27 cellular contexts compared by ENCODE assay signal in genomic region chr2:72361516-72361915, GRCh38.
"Had no signal": no experiment of that assay in that cellular context is flagged by ENCODE, and none has a peak within 500 bp of the region (broad histone marks: within the 10 kb centered on the region; RNA-seq: fewer than 3 reads in every experiment).

No MANE protein-coding gene starts in this region.

- ATAC-seq: activated CD4-positive, alpha-beta T cell treated with anti-CD3 and anti-CD28 coated beads for 36 hours; activated CD8-positive, alpha-beta memory T cell treated with anti-CD3 and anti-CD28 coated beads, Interleukin-2, amount 10 ng/mL, durations not matched to agents 7 days and 5 days; activated CD8-positive, alpha-beta T cell treated with anti-CD3 and anti-CD28 coated beads, Interleukin-2, amount 10 ng/mL, durations not matched to agents 7 days and 5 days; activated naive CD4-positive, alpha-beta T cell treated with anti-CD3 and anti-CD28 coated beads, Interleukin-2, amount 50 U/mL, for 72 hours; activated T-cell treated with anti-CD3 and anti-CD28 coated beads, Interleukin-2, amount 50 U/mL, for 72 hours; esophagus mucosa had no signal

- H3K9me3 ChIP-seq: ascending aorta, breast epithelium, colonic mucosa had no signal

- H3K4me3 Mint-ChIP-seq: activated CD4-positive, alpha-beta memory T cell treated with anti-CD3 and anti-CD28 coated beads for 36 hours; activated CD4-positive, alpha-beta T cell treated with anti-CD3 and anti-CD28 coated beads for 36 hours; activated CD4-positive, alpha-beta T cell treated with anti-CD3 and anti-CD28 coated beads, Interleukin-2, amount 10 ng/mL, durations not matched to agents 24 days and 14 days; activated CD8-positive, alpha-beta memory T cell treated with anti-CD3 and anti-CD28 coated beads, Interleukin-2, amount 10 ng/mL, durations not matched to agents 7 days and 5 days; activated CD8-positive, alpha-beta T cell treated with anti-CD3 and anti-CD28 coated beads, Interleukin-2, amount 10 ng/mL, durations not matched to agents 7 days and 5 days; activated naive CD4-positive, alpha-beta T cell treated with anti-CD3 and anti-CD28 coated beads, Interleukin-2, amount 10 ng/mL, durations not matched to agents 7 days and 5 days; activated naive CD8-positive, alpha-beta T cell treated with anti-CD3 and anti-CD28 coated beads, Interleukin-2, amount 10 ng/mL, durations not matched to agents 7 days and 5 days; activated T-cell treated with anti-CD3 and anti-CD28 coated beads, Interleukin-2, amount 50 U/mL, for 72 hours; brain had no signal

- H3K9me3 Mint-ChIP-seq: activated CD4-positive, alpha-beta memory T cell treated with anti-CD3 and anti-CD28 coated beads for 36 hours; activated CD4-positive, alpha-beta T cell treated with anti-CD3 and anti-CD28 coated beads, Interleukin-2, amount 10 ng/mL, durations not matched to agents 24 days and 14 days; activated naive CD4-positive, alpha-beta T cell treated with anti-CD3 and anti-CD28 coated beads, Interleukin-2, amount 10 ng/mL, durations not matched to agents 7 days and 5 days; activated naive CD4-positive, alpha-beta T cell treated with anti-CD3 and anti-CD28 coated beads, Interleukin-2, amount 50 U/mL, for 72 hours; activated naive CD8-positive, alpha-beta T cell treated with anti-CD3 and anti-CD28 coated beads, Interleukin-2, amount 10 ng/mL, durations not matched to agents 7 days and 5 days; brain had no signal

- H3K4me3 ChIP-seq: ascending aorta, breast epithelium, cardiac muscle cell, colonic mucosa had no signal

- H3K36me3 Mint-ChIP-seq: activated naive CD4-positive, alpha-beta T cell treated with anti-CD3 and anti-CD28 coated beads, Interleukin-2, amount 10 ng/mL, durations not matched to agents 7 days and 5 days had no signal

- H3K4me1 ChIP-seq: ascending aorta, breast epithelium, colonic mucosa had no signal

- H3K4me1 Mint-ChIP-seq: activated CD4-positive, alpha-beta T cell treated with anti-CD3 and anti-CD28 coated beads for 36 hours; activated CD4-positive, alpha-beta T cell treated with anti-CD3 and anti-CD28 coated beads, Interleukin-2, amount 10 ng/mL, durations not matched to agents 24 days and 14 days; activated CD8-positive, alpha-beta memory T cell treated with anti-CD3 and anti-CD28 coated beads, Interleukin-2, amount 10 ng/mL, durations not matched to agents 7 days and 5 days; activated naive CD4-positive, alpha-beta T cell treated with anti-CD3 and anti-CD28 coated beads, Interleukin-2, amount 10 ng/mL, durations not matched to agents 7 days and 5 days; activated naive CD8-positive, alpha-beta T cell treated with anti-CD3 and anti-CD28 coated beads, Interleukin-2, amount 10 ng/mL, durations not matched to agents 7 days and 5 days; brain had no signal

- H3K27ac ChIP-seq: ascending aorta, breast epithelium, cardiac muscle cell, colonic mucosa, epithelial cell of prostate had no signal

- H3K36me3 ChIP-seq: breast epithelium, cardiac muscle cell, colonic mucosa had no signal

- H3K27me3 ChIP-seq: ascending aorta, breast epithelium, cardiac muscle cell, colonic mucosa had no signal

- DNase-seq: activated CD4-positive, alpha-beta memory T cell treated with anti-CD3 and anti-CD28 coated beads for 36 hours; activated CD4-positive, alpha-beta T cell treated with anti-CD3 and anti-CD28 coated beads for 36 hours; activated CD4-positive, alpha-beta T cell treated with anti-CD3 and anti-CD28 coated beads, Interleukin-2, amount 10 ng/mL, durations not matched to agents 24 days and 14 days; activated CD4-positive, CD25-positive, alpha-beta regulatory T cell; activated CD4-positive, CD25-positive, alpha-beta regulatory T cell treated with anti-CD3 and anti-CD28 coated beads, Interleukin-2, amount 50 U/mL, for 72 hours; activated CD8-positive, alpha-beta memory T cell treated with anti-CD3 and anti-CD28 coated beads, Interleukin-2, amount 10 ng/mL, durations not matched to agents 7 days and 5 days; activated CD8-positive, alpha-beta memory T cell treated with anti-CD3 and anti-CD28 coated beads, Interleukin-2, amount 50 U/mL, for 4 hours; activated CD8-positive, alpha-beta T cell treated with anti-CD3 and anti-CD28 coated beads, Interleukin-2, amount 10 ng/mL, durations not matched to agents 7 days and 5 days; activated gamma-delta T cell; activated naive CD4-positive, alpha-beta T cell; activated naive CD4-positive, alpha-beta T cell treated with anti-CD3 and anti-CD28 coated beads, Interleukin-2, amount 10 ng/mL, durations not matched to agents 7 days and 5 days; activated naive CD8-positive, alpha-beta T cell treated with anti-CD3 and anti-CD28 coated beads, Interleukin-2, amount 10 ng/mL, durations not matched to agents 7 days and 5 days; activated T-cell treated with anti-CD3 and anti-CD28 coated beads, Interleukin-2, amount 50 U/mL, for 1 hour; activated T-cell treated with anti-CD3 and anti-CD28 coated beads, Interleukin-2, amount 50 U/mL, for 72 hours; central memory CD4-positive, alpha-beta T cell; cerebellar nuclear complex; colonic mucosa; effector CD8-positive, alpha-beta T cell; foreskin fibroblast; T-helper 2 cell had no signal

- H3K27ac Mint-ChIP-seq: activated CD4-positive, alpha-beta memory T cell treated with anti-CD3 and anti-CD28 coated beads for 36 hours; activated CD4-positive, alpha-beta T cell treated with anti-CD3 and anti-CD28 coated beads for 36 hours; activated CD4-positive, alpha-beta T cell treated with anti-CD3 and anti-CD28 coated beads, Interleukin-2, amount 10 ng/mL, durations not matched to agents 24 days and 14 days; activated CD8-positive, alpha-beta memory T cell treated with anti-CD3 and anti-CD28 coated beads, Interleukin-2, amount 10 ng/mL, durations not matched to agents 7 days and 5 days; activated CD8-positive, alpha-beta T cell treated with anti-CD3 and anti-CD28 coated beads, Interleukin-2, amount 10 ng/mL, durations not matched to agents 7 days and 5 days; activated naive CD4-positive, alpha-beta T cell treated with anti-CD3 and anti-CD28 coated beads, Interleukin-2, amount 10 ng/mL, durations not matched to agents 7 days and 5 days; activated naive CD4-positive, alpha-beta T cell treated with anti-CD3 and anti-CD28 coated beads, Interleukin-2, amount 50 U/mL, for 72 hours; activated naive CD8-positive, alpha-beta T cell treated with anti-CD3 and anti-CD28 coated beads, Interleukin-2, amount 10 ng/mL, durations not matched to agents 7 days and 5 days; activated T-cell treated with anti-CD3 and anti-CD28 coated beads, Interleukin-2, amount 50 U/mL, for 72 hours; brain had no signal

- H3K27me3 Mint-ChIP-seq: activated CD4-positive, alpha-beta memory T cell treated with anti-CD3 and anti-CD28 coated beads for 36 hours; activated CD4-positive, alpha-beta T cell treated with anti-CD3 and anti-CD28 coated beads for 36 hours; activated CD4-positive, alpha-beta T cell treated with anti-CD3 and anti-CD28 coated beads, Interleukin-2, amount 10 ng/mL, durations not matched to agents 24 days and 14 days; activated CD8-positive, alpha-beta memory T cell treated with anti-CD3 and anti-CD28 coated beads, Interleukin-2, amount 10 ng/mL, durations not matched to agents 7 days and 5 days; activated naive CD4-positive, alpha-beta T cell treated with anti-CD3 and anti-CD28 coated beads, Interleukin-2, amount 10 ng/mL, durations not matched to agents 7 days and 5 days; activated naive CD8-positive, alpha-beta T cell treated with anti-CD3 and anti-CD28 coated beads, Interleukin-2, amount 10 ng/mL, durations not matched to agents 7 days and 5 days; brain had no signal
